ENCODE assay signal across 11 cellular contexts in genomic region chr14:75449703-75450102, GRCh38. TPM values are rescaled to one million over a fixed set of nuclear protein-coding genes. Genes with fewer than 3 reads are reported as not detected.
DNase-seq lines count a peak whose midpoint lies in the region; TF ChIP-seq lines count a peak whose summit lies in the region.
"Had no signal": no experiment of that assay in that cellular context is flagged by ENCODE, and none has a peak within 500 bp of the region (broad histone marks: within the 10 kb centered on the region; RNA-seq: fewer than 3 reads in every experiment).

No MANE protein-coding gene starts in this region.

- H3K27ac ChIP-seq in PC-9 (peak overlapping the region; percentile 52), esophagus squamous epithelium (peak overlapping the region; percentile 42 to 83 (median 63)), thyroid gland (peak overlapping the region in 2 of 3 donors; percentile 37 to 52), SJCRH30 (no peak overlapping the region)
- H3K27ac ChIP-seq: SK-N-MC had no signal

- no peak for TF ChIP-seq CTCF in PC-9 (conservative IDR thresholded peaks at IDR 0.05)
- TF ChIP-seq CTCF in esophagus squamous epithelium (IDR thresholded peaks at IDR 0.05) = no peak
- no peak for TF ChIP-seq CTCF in nephron progenitor cell (IDR thresholded peaks at IDR 0.05)
- TF ChIP-seq CTCF in thyroid gland (IDR thresholded peaks at IDR 0.05) = no peak

- no peaks in the 10 kb centered on the region; the same call in 1 of the 2 replicates for H4K20me1 ChIP-seq in PC-9 (ENCODE audit: insufficient read depth)

- peak overlapping the region; percentile 25 for H3K27ac Mint-ChIP-seq in nephron progenitor cell
- no peak overlapping the region for H3K27ac Mint-ChIP-seq in T-helper 2 cell treated with Interferon-gamma antibody and Interleukin-4, amounts not matched to agents 5 μg/mL and 100 μg/mL, for 36 hours

- H3K4me3 ChIP-seq in PC-9 (peak overlapping the region; percentile 3; the same call in 1 of the 2 replicates), esophagus squamous epithelium (no peak overlapping the region), thyroid gland (replicated peaks in 1 of 3) (no peak overlapping the region), SJCRH30 (no peak overlapping the region)
- H3K4me3 ChIP-seq: ovary, SK-N-MC had no signal

- TF ChIP-seq POLR2A in esophagus squamous epithelium (IDR thresholded peaks at IDR 0.05) (no peak), thyroid gland (IDR thresholded peaks at IDR 0.05) (no peak)

- H3K4me3 Mint-ChIP-seq in nephron progenitor cell = no peak overlapping the region
- H3K4me3 Mint-ChIP-seq in T-helper 2 cell treated with Interferon-gamma antibody and Interleukin-4, amounts not matched to agents 5 μg/mL and 100 μg/mL, for 36 hours = no peak overlapping the region

- peak overlapping the region; percentile 50 for H3K4me2 ChIP-seq in PC-9

- H3K4me1 Mint-ChIP-seq in nephron progenitor cell = peaks cover 62% of the 10 kb centered on the region
- H3K4me1 Mint-ChIP-seq in T-helper 2 cell treated with Interferon-gamma antibody and Interleukin-4, amounts not matched to agents 5 μg/mL and 100 μg/mL, for 36 hours (ENCODE audit: low read depth) = peaks cover 12% of the 10 kb centered on the region

- CTCF ChIA-PET in PC-9 (lab: Charles Lee) = interaction anchor here (0.8 to 1.5 kb wide), 5 partner anchors 8 to 111 kb away, joined by 3 to 25 read pairs (median 6); partner anchors contain the start of gene JDP2

- no peaks in the 10 kb centered on the region for H3K9me2 ChIP-seq in PC-9 (ENCODE audit: insufficient read depth)

- H3K4me1 ChIP-seq in PC-9 (replicated peaks; ENCODE audit: insufficient read depth) (peaks cover 75% of the 10 kb centered on the region), esophagus squamous epithelium (peaks cover 46 to 77% (median 52%) of the 10 kb centered on the region in 3 donors), thyroid gland (peaks cover 46 to 52% of the 10 kb centered on the region in 2 donors), SJCRH30 (peaks cover 33% of the 10 kb centered on the region)

- H3K79me2 ChIP-seq in PC-9 (ENCODE audit: low read depth) = peaks cover 73% of the 10 kb centered on the region

- H3K9me3 ChIP-seq in PC-9 (ENCODE audit: insufficient read depth, low read depth) (no peaks in the 10 kb centered on the region), esophagus squamous epithelium (no peaks in the 10 kb centered on the region), thyroid gland (no peaks in the 10 kb centered on the region), SJCRH30 (replicated peaks) (no peaks in the 10 kb centered on the region)
- H3K9me3 ChIP-seq: ovary had no signal

- no peaks in the 10 kb centered on the region for H3K9me3 Mint-ChIP-seq in nephron progenitor cell
- H3K9me3 Mint-ChIP-seq in T-helper 2 cell treated with Interferon-gamma antibody and Interleukin-4, amounts not matched to agents 5 μg/mL and 100 μg/mL, for 36 hours = no peaks in the 10 kb centered on the region

- WGBS in esophagus squamous epithelium, 2 donors = 11 to 14% methylated on average over 2 to 4 of the region's 4 CpGs
- WGBS in thyroid gland, 2 donors = 34 to 50% methylated on average over 4 of the region's 4 CpGs

- no peaks in the 10 kb centered on the region for H3K27me3 ChIP-seq in PC-9 (ENCODE audit: insufficient read depth, low read depth)
- no peaks in the 10 kb centered on the region for H3K27me3 ChIP-seq in esophagus squamous epithelium
- H3K27me3 ChIP-seq in thyroid gland = no peaks in the 10 kb centered on the region
- no peaks in the 10 kb centered on the region for H3K27me3 ChIP-seq in SJCRH30
- H3K27me3 ChIP-seq: ovary had no signal

- H3K36me3 ChIP-seq in PC-9 (ENCODE audit: low read depth) (peaks cover 24% of the 10 kb centered on the region), esophagus squamous epithelium (peaks cover 0 to 19% (median 3%) of the 10 kb centered on the region in 3 donors), thyroid gland (no peaks in the 10 kb centered on the region), SJCRH30 (no peaks in the 10 kb centered on the region)
- H3K36me3 ChIP-seq: ovary had no signal

- POLR2A ChIA-PET in PC-9 (lab: Charles Lee; ENCODE audit: unreplicated experiment) = interaction anchor here (0.5 to 1.0 kb wide), 8 partner anchors 8 to 818 kb away, joined by 3 to 11 read pairs (median 6); partner anchors contain the start of gene JDP2

- no peak overlapping the region for H2AFZ ChIP-seq in PC-9

- peaks cover 70% of the 10 kb centered on the region for H3F3A ChIP-seq in PC-9 (ENCODE audit: insufficient read depth, low read depth)

- peaks cover 2% of the 10 kb centered on the region for H3K27me3 Mint-ChIP-seq in nephron progenitor cell (ENCODE audit: low read depth, poor library complexity)
- peaks cover 3% of the 10 kb centered on the region for H3K27me3 Mint-ChIP-seq in T-helper 2 cell treated with Interferon-gamma antibody and Interleukin-4, amounts not matched to agents 5 μg/mL and 100 μg/mL, for 36 hours (ENCODE audit: low read depth)

- intact Hi-C loops in PC-9 (cut with micrococcal nuclease; ENCODE audit: unreplicated experiment) = loop anchor here (1.0 to 10.0 kb wide), 9 partner anchors 10 to 1593 kb away; partner anchors contain the start of gene DLST
- intact Hi-C loops in esophagus squamous epithelium (cut with DNase I) = no loop called here
- intact Hi-C loops in thyroid gland (cut with DNase I) = no loop called here

- peaks cover 13% of the 10 kb centered on the region for H3K36me3 Mint-ChIP-seq in nephron progenitor cell (ENCODE audit: low read depth)
- no peaks in the 10 kb centered on the region for H3K36me3 Mint-ChIP-seq in T-helper 2 cell treated with Interferon-gamma antibody and Interleukin-4, amounts not matched to agents 5 μg/mL and 100 μg/mL, for 36 hours (ENCODE audit: low read depth)

- peak; percentile 42 to 56 for DNase-seq in PC-9
- DNase-seq in esophagus squamous epithelium (lab: John Stamatoyannopoulos, UW) = no peak
- no peak for DNase-seq in nephron progenitor cell
- no peak for DNase-seq in thyroid gland
- no peak for DNase-seq in HuH-7.5 (ENCODE audit: low spot score)
- no peak for DNase-seq in SJCRH30
- DNase-seq in T-helper 2 cell treated with Interferon-gamma antibody and Interleukin-4, amounts not matched to agents 5 μg/mL and 100 μg/mL, for 36 hours (ENCODE audit: low spot score) = no peak
- DNase-seq: activated CD8-positive, alpha-beta memory T cell treated with anti-CD3 and anti-CD28 coated beads, Interleukin-2, amount 50 U/mL, for 48 hours; NCI-H146 had no signal

- no TSS peak for BruUV-seq in PC-9 (replicated peaks; lab: Mats Ljungman, UMichigan)

RNA-seq across cellular contexts. Expression of gene JDP2, which starts 21.9 kb away (rescaled TPM):
- 186 and 300 TPM in 2 replicates for total RNA-seq in PC-9 (2021)
- total RNA-seq in esophagus squamous epithelium = 10 to 100 TPM; 20.9 to 41.8 (median 36.9) TPM
- 10 to 100 TPM; 24.2 to 54.6 (median 36.3) TPM for total RNA-seq in thyroid gland
- total RNA-seq in SJCRH30 (2014; rRNA removed; shearing (Covaris generic)) = 2.6 and 2.9 TPM in 2 replicates

Comparison
In these comparisons a context has a peak if more than half of its experiments do, and no peak if none do; other contexts are left out.
1. DNase-seq: peak in PC-9 (2 of 2); none in esophagus squamous epithelium (single experiment), nephron progenitor cell (single experiment), thyroid gland (0 of 2), HuH-7.5 (single experiment), SJCRH30 (0 of 2) and T-helper 2 cell treated with Interferon-gamma antibody and Interleukin-4, amounts not matched to agents 5 μg/mL and 100 μg/mL, for 36 hours (single experiment).